Comparison of ENCODE assay signal across 26 cellular contexts in genomic region chr1:213053455-213053854, GRCh38.
"Had no signal": no experiment of that assay in that cellular context is flagged by ENCODE, and none has a peak within 500 bp of the region (broad histone marks: within the 10 kb centered on the region; RNA-seq: fewer than 3 reads in every experiment).

No MANE protein-coding gene starts in this region.

- H3K4me3 ChIP-seq: ascending aorta, breast epithelium, heart right ventricle, lower lobe of right lung, thyroid gland had no signal

- H3K27me3 Mint-ChIP-seq: progenitor cell of endocrine pancreas had no signal

- ATAC-seq: activated naive CD4-positive, alpha-beta T cell treated with anti-CD3 and anti-CD28 coated beads, Interleukin-2, amount 50 U/mL, for 72 hours; activated T-helper 17 cell treated with anti-CD3 and anti-CD28 coated beads, Interleukin-2, amount 50 U/mL, for 72 hours; heart right ventricle; left lobe of liver; lower lobe of right lung; WTC11 had no signal

- H3K4me3 Mint-ChIP-seq: activated T-cell treated with anti-CD3 and anti-CD28 coated beads, Interleukin-2, amount 50 U/mL, for 24 hours had no signal

- H3K4me1 ChIP-seq: breast epithelium had no signal

- H3K27ac Mint-ChIP-seq: activated naive CD4-positive, alpha-beta T cell treated with anti-CD3 and anti-CD28 coated beads, Interleukin-2, amount 50 U/mL, for 72 hours; activated T-cell treated with anti-CD3 and anti-CD28 coated beads, Interleukin-2, amount 50 U/mL, for 24 hours; activated T-helper 17 cell treated with anti-CD3 and anti-CD28 coated beads, Interleukin-2, amount 50 U/mL, for 72 hours; naive B cell; progenitor cell of endocrine pancreas; stimulated activated naive CD8-positive, alpha-beta T cell treated with anti-CD3 and anti-CD28 coated beads, Interleukin-15, Interleukin-2, amounts not matched to agents 100 ng/mL and 50 ng/mL, for 24 hours; WTC11 had no signal

- DNase-seq: activated CD4-positive, alpha-beta T cell treated with anti-CD3 and anti-CD28 coated beads, Interleukin-2, amount 50 U/mL, for 4 hours; activated CD8-positive, alpha-beta memory T cell treated with anti-CD3 and anti-CD28 coated beads for 24 hours; activated CD8-positive, alpha-beta memory T cell treated with anti-CD3 and anti-CD28 coated beads, Interleukin-2, amount 50 U/mL, for 4 hours; activated T-cell treated with anti-CD3 and anti-CD28 coated beads, Interleukin-2, amount 50 U/mL, for 24 hours; cerebellar nuclear complex; cortex of kidney; foreskin fibroblast; heart right ventricle; lower lobe of right lung; mesendoderm; naive B cell; stimulated activated CD4-positive, alpha-beta T cell treated with anti-CD3 and anti-CD28 coated beads, Interleukin-12 subunit alpha, Interleukin-12 subunit beta, amount 100 ng/mL, for 4 hours; stimulated activated CD4-positive, alpha-beta T cell treated with anti-CD3 and anti-CD28 coated beads, Interleukin-4, amount 100 ng/mL, for 4 hours; substantia nigra; T-helper 1 cell; T-helper 9 cell; thyroid gland had no signal

- H3K9me3 ChIP-seq: ascending aorta, breast epithelium, heart right ventricle, lower lobe of right lung, thyroid gland had no signal

- H3K27me3 ChIP-seq: ascending aorta, thyroid gland had no signal

- H3K36me3 ChIP-seq: ascending aorta, breast epithelium, heart right ventricle, lower lobe of right lung, thyroid gland had no signal

- H3K27ac ChIP-seq: ascending aorta, breast epithelium, epithelial cell of prostate, heart right ventricle, lower lobe of right lung, thyroid gland had no signal
